In the genomic region with DNA sequence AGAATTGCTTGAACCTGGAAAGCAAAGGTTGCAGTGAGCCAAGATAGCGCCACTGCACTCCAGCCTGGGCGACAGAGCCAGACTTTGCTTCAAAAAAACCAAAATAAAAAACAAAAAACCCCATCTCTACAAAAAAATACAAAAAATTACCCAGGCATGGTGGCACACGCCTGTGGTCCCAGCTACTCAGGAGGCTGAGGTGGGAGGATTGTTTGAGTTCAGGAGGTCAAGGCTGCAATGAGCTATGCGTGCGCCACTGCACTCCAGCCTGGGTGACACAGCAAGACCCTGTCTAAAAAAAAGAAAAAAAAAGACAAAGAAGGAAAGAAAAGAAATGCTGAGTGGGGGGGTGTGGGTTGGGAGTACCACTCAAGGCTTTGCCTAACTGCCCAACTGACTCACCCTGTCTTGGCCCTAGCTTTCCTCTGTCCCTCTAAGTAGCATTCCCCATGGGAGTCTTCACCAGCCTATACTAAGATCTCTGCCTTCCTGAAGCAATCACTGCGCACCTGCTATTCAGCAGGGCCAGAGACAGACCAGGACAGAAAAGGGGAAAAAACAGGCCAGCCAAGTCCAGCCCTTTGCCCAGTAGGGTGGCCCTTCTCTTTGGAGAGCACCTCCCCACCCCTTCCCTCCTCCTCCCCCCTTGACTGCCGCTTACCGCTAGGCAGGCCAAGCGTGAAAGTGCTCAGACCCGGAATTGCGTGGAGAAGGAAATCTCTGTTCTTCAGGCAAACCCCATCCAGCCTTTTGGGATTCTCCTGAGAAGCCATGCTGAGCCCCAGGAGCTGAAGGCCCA, we compare ENCODE assay signal across 18 cellular contexts. TPM values are rescaled to one million over a fixed set of nuclear protein-coding genes. Genes with fewer than 3 reads are reported as not detected.
DNase-seq lines count a peak whose midpoint lies in the region; ATAC-seq and TF ChIP-seq lines count a peak whose summit lies in the region.
"Had no signal": no experiment of that assay in that cellular context is flagged by ENCODE, and none has a peak within 500 bp of the region (broad histone marks: within the 10 kb centered on the region; RNA-seq: fewer than 3 reads in every experiment).

No MANE protein-coding gene starts in this region.

- TF ChIP-seq CTCF in dorsolateral prefrontal cortex (IDR thresholded peaks at IDR 0.05 in 54 of 56, conservative IDR thresholded peaks at IDR 0.05 in 2 of 56; ENCODE audit: low read depth in 1 of 56, partially characterized antibody in 56 of 56) = no peak
- TF ChIP-seq CTCF in nephron progenitor cell (IDR thresholded peaks at IDR 0.05) = no peak

- H3K27ac ChIP-seq in BLaER1 treated with 17β-estradiol and CSF1 and Interleukin-3, amounts not matched to agents 10 nM and 100 nM = peak overlapping the region in 9 of 11 experiments; percentile 20 to 81 (median 73); a peak in 16 of 22 replicates
- H3K27ac ChIP-seq in dorsolateral prefrontal cortex = peak overlapping the region in 36 of 59 donors; percentile 2 to 83 (median 57)
- H3K27ac ChIP-seq: ovary, SJSA1, suprapubic skin had no signal

- H3K9me3 Mint-ChIP-seq in nephron progenitor cell = no peaks in the 10 kb centered on the region
- H3K9me3 Mint-ChIP-seq: activated T-helper 17 cell treated with anti-CD3 and anti-CD28 coated beads, Interleukin-2, amount 50 U/mL, for 72 hours; T-helper 2 cell treated with Interferon-gamma antibody and Interleukin-4, amounts not matched to agents 5 μg/mL and 100 μg/mL, for 36 hours had no signal

- DNase-seq in H7 (peak; percentile 60), dorsolateral prefrontal cortex (peak in 1 of 10 donors; percentile 60), nephron progenitor cell (peak; percentile 39), NCI-H510A (lab: John Stamatoyannopoulos, UW) (no peak), NCI-H524 treated with DMSO at 0.1 percent for 48 hours (lab: John Stamatoyannopoulos, UW) (no peak)
- DNase-seq: activated CD4-positive, CD25-positive, alpha-beta regulatory T cell treated with anti-CD3 and anti-CD28 coated beads, Interleukin-2, amount 50 U/mL, for 72 hours; KBM-7; left cardiac atrium; NCI-H446; ovary had no signal

- no peaks in the 10 kb centered on the region for H3K36me3 Mint-ChIP-seq in nephron progenitor cell (ENCODE audit: low read depth)

- H3K27me3 Mint-ChIP-seq in nephron progenitor cell (ENCODE audit: low read depth, poor library complexity) = peaks cover 72% of the 10 kb centered on the region

- H3K4me1 ChIP-seq in BLaER1 treated with 17β-estradiol and CSF1 and Interleukin-3, amounts not matched to agents 10 nM and 100 nM = peaks cover 16 to 99% (median 91%) of the 10 kb centered on the region in 10 experiments; a peak in 19 of 20 replicates
- H3K4me1 ChIP-seq: SJSA1 had no signal

- peaks cover 8 to 48% (median 19%) of the 10 kb centered on the region in 11 experiments; a peak in 19 of 22 replicates for H3K27me3 ChIP-seq in BLaER1 treated with 17β-estradiol and CSF1 and Interleukin-3, amounts not matched to agents 10 nM and 100 nM
- H3K27me3 ChIP-seq in H7 (ENCODE audit: control insufficient read depth, insufficient read depth, low read length) (no peaks in the 10 kb centered on the region; the same call in 1 of the 2 replicates), dorsolateral prefrontal cortex (peaks cover 0 to 33% (median 0%) of the 10 kb centered on the region in 45 donors)
- H3K27me3 ChIP-seq: ovary had no signal

- peaks cover 0 to 41% (median 4%) of the 10 kb centered on the region in 11 experiments; a peak in 6 of 22 replicates for H4K20me1 ChIP-seq in BLaER1 treated with 17β-estradiol and CSF1 and Interleukin-3, amounts not matched to agents 10 nM and 100 nM

- peak overlapping the region; percentile 55 to 83 (median 80) for H3K4me2 ChIP-seq in BLaER1 treated with 17β-estradiol and CSF1 and Interleukin-3, amounts not matched to agents 10 nM and 100 nM
- H3K4me2 ChIP-seq: smooth muscle cell had no signal

- H3K9me3 ChIP-seq in BLaER1 treated with 17β-estradiol and CSF1 and Interleukin-3, amounts not matched to agents 10 nM and 100 nM (replicated peaks in 1 of 11) = no peaks in the 10 kb centered on the region
- H3K9me3 ChIP-seq: ovary, SJSA1, suprapubic skin had no signal

- no peak overlapping the region for H3K27ac Mint-ChIP-seq in nephron progenitor cell
- H3K27ac Mint-ChIP-seq: activated T-helper 17 cell treated with anti-CD3 and anti-CD28 coated beads, Interleukin-2, amount 50 U/mL, for 72 hours; T-helper 2 cell treated with Interferon-gamma antibody and Interleukin-4, amounts not matched to agents 5 μg/mL and 100 μg/mL, for 36 hours had no signal

- ATAC-seq in GM21723 (IDR thresholded peaks at IDR 0.05; ENCODE audit: unreplicated experiment) = no peak
- ATAC-seq: activated T-helper 17 cell treated with anti-CD3 and anti-CD28 coated beads, Interleukin-2, amount 50 U/mL, for 72 hours had no signal

- H3K36me3 ChIP-seq in BLaER1 treated with 17β-estradiol and CSF1 and Interleukin-3, amounts not matched to agents 10 nM and 100 nM = no peaks in the 10 kb centered on the region
- H3K36me3 ChIP-seq in H7 (replicated peaks; ENCODE audit: control insufficient read depth, insufficient read depth, low read length) = no peaks in the 10 kb centered on the region
- H3K36me3 ChIP-seq: ovary, SJSA1, suprapubic skin had no signal

- intact Hi-C loops in dorsolateral prefrontal cortex (cut with DNase I) = no loop called here

- H3K4me3 ChIP-seq in BLaER1 treated with 17β-estradiol and CSF1 and Interleukin-3, amounts not matched to agents 10 nM and 100 nM = peak overlapping the region in 1 of 10 experiments; percentile 4; a peak in 1 of 20 replicates
- H3K4me3 ChIP-seq in H7 (ENCODE audit: insufficient read depth, low read depth, low read length) = no peak overlapping the region
- H3K4me3 ChIP-seq in dorsolateral prefrontal cortex = no peak overlapping the region
- H3K4me3 ChIP-seq: ovary, SJSA1, smooth muscle cell, suprapubic skin had no signal

- peak overlapping the region in 10 of 11 experiments; percentile 32 to 70 (median 60); a peak in 16 of 22 replicates for H3K9ac ChIP-seq in BLaER1 treated with 17β-estradiol and CSF1 and Interleukin-3, amounts not matched to agents 10 nM and 100 nM

- peaks cover 44% of the 10 kb centered on the region for H3K4me1 Mint-ChIP-seq in nephron progenitor cell

- no peak overlapping the region for H3K4me3 Mint-ChIP-seq in nephron progenitor cell
- H3K4me3 Mint-ChIP-seq: activated T-helper 17 cell treated with anti-CD3 and anti-CD28 coated beads, Interleukin-2, amount 50 U/mL, for 72 hours; T-helper 2 cell treated with Interferon-gamma antibody and Interleukin-4, amounts not matched to agents 5 μg/mL and 100 μg/mL, for 36 hours had no signal

RNA-seq across cellular contexts. Expression of gene RTN4RL1, which starts 45.8 kb away (rescaled TPM):
- total RNA-seq in H7 (2014; rRNA removed; shearing (Covaris generic)) = 4.0 and 7.0 TPM in 2 replicates
- total RNA-seq in dorsolateral prefrontal cortex = 10 to 100 TPM in 119 of 120 experiments, 1 to 10 TPM in 1; 4.8 to 43.6 (median 22.0) TPM
- total RNA-seq: H1, SJSA1, smooth muscle cell had no signal

RNA-seq across cellular contexts. Expression of gene DPH1, which starts 50.6 kb away (rescaled TPM):
- 37.0 and 53.6 TPM in 2 replicates for total RNA-seq in H7 (2014; rRNA removed; shearing (Covaris generic))
- 100 to 1,000 TPM in 30 of 120 experiments, 10 to 100 TPM in 90; 57.6 to 158 (median 87.2) TPM for total RNA-seq in dorsolateral prefrontal cortex

Comparison
In these comparisons a context has a peak if more than half of its experiments do, and no peak if none do; other contexts are left out.
1. DNase-seq: peak in H7 (single experiment) and nephron progenitor cell (single experiment); none in NCI-H510A (single experiment) and NCI-H524 treated with DMSO at 0.1 percent for 48 hours (single experiment).